In the genomic region with DNA sequence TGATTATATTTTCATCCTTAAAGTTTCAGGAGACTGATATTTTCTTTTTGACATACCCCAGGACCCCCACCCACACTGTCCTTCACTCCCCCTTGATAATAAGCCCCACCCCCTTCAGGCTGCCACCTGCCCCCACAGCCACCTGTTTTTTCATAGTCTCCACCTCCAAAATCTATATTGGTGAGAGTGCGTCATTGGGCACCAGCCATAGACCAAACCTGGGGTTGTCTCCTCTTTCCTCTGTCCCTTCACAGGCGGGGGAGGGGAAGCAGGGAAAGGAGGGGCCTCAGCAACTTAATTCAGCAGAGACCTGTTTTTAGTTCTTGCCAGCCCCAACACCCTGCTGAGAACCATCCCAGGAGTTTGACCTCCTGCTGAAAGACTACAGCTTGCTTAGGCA, we compare ENCODE assay signal across 32 cellular contexts. TPM values are rescaled to one million over a fixed set of nuclear protein-coding genes. Genes with fewer than 3 reads are reported as not detected.
"Had no signal": no experiment of that assay in that cellular context is flagged by ENCODE, and none has a peak within 500 bp of the region (broad histone marks: within the 10 kb centered on the region; RNA-seq: fewer than 3 reads in every experiment).

No MANE protein-coding gene starts in this region.

- H3K36me3 ChIP-seq: esophagus muscularis mucosa, gastroesophageal sphincter, heart left ventricle, left lung, prostate gland, sigmoid colon, tibial artery, upper lobe of left lung, uterus had no signal

- H2AFZ ChIP-seq: hepatocyte, parathyroid adenoma had no signal

- DNase-seq: cerebellar nuclear complex; dorsolateral prefrontal cortex; effector CD4-positive, alpha-beta T cell; foreskin keratinocyte; heart left ventricle; left cardiac atrium; left lung; mesendoderm; midbrain; naive thymus-derived CD4-positive, alpha-beta T cell; right cardiac atrium; sigmoid colon; stimulated activated CD4-positive, alpha-beta T cell treated with anti-CD3 and anti-CD28 coated beads, Interleukin-4, amount 100 ng/mL, for 24 hours; stimulated activated naive CD8-positive, alpha-beta T cell treated with anti-CD3 and anti-CD28 coated beads, Interleukin-15, Interleukin-2, amounts not matched to agents 100 U/mL and 50 U/mL, for 24 hours; substantia nigra; testis; tibial artery; uterus had no signal

- H3K4me1 Mint-ChIP-seq: naive thymus-derived CD4-positive, alpha-beta T cell; stimulated activated effector memory CD8-positive, alpha-beta T cell treated with anti-CD3 and anti-CD28 coated beads, Interleukin-12 subunit alpha, Interleukin-12 subunit beta, amount 100 ng/mL, for 72 hours had no signal

- H3K4me3 Mint-ChIP-seq: naive thymus-derived CD4-positive, alpha-beta T cell; stimulated activated effector memory CD8-positive, alpha-beta T cell treated with anti-CD3 and anti-CD28 coated beads, Interleukin-12 subunit alpha, Interleukin-12 subunit beta, amount 100 ng/mL, for 72 hours had no signal

- H3K36me3 Mint-ChIP-seq: naive thymus-derived CD4-positive, alpha-beta T cell; stimulated activated effector memory CD8-positive, alpha-beta T cell treated with anti-CD3 and anti-CD28 coated beads, Interleukin-12 subunit alpha, Interleukin-12 subunit beta, amount 100 ng/mL, for 72 hours had no signal

- H3K4me1 ChIP-seq: foreskin keratinocyte, heart left ventricle, left lung, parathyroid adenoma, prostate gland, testis, tibial artery, uterus had no signal

- H3K27me3 ChIP-seq: testis had no signal

- H3K27ac ChIP-seq: dorsolateral prefrontal cortex, esophagus muscularis mucosa, foreskin keratinocyte, gastroesophageal sphincter, heart left ventricle, hepatocyte, left lung, parathyroid adenoma, prostate gland, sigmoid colon, testis, tibial artery, upper lobe of left lung, uterus had no signal

- ATAC-seq: foreskin keratinocyte; gastroesophageal sphincter; heart left ventricle; left cardiac atrium; left lung; naive thymus-derived CD4-positive, alpha-beta T cell; right cardiac atrium; stimulated activated effector memory CD8-positive, alpha-beta T cell treated with anti-CD3 and anti-CD28 coated beads, Interleukin-12 subunit alpha, Interleukin-12 subunit beta, amount 100 ng/mL, for 72 hours; stimulated activated naive CD8-positive, alpha-beta T cell treated with anti-CD3 and anti-CD28 coated beads, Interleukin-15, Interleukin-2, amounts not matched to agents 100 U/mL and 50 U/mL, for 24 hours had no signal

- H3K4me3 ChIP-seq: heart left ventricle, hepatocyte, left lung, prostate gland, tibial artery, upper lobe of left lung, uterus had no signal

- H3K79me2 ChIP-seq: hepatocyte, parathyroid adenoma had no signal

- H3K27ac Mint-ChIP-seq: naive thymus-derived CD4-positive, alpha-beta T cell; stimulated activated effector memory CD8-positive, alpha-beta T cell treated with anti-CD3 and anti-CD28 coated beads, Interleukin-12 subunit alpha, Interleukin-12 subunit beta, amount 100 ng/mL, for 72 hours had no signal

- H3K9me3 Mint-ChIP-seq: stimulated activated effector memory CD8-positive, alpha-beta T cell treated with anti-CD3 and anti-CD28 coated beads, Interleukin-12 subunit alpha, Interleukin-12 subunit beta, amount 100 ng/mL, for 72 hours had no signal

RNA-seq across cellular contexts. Expression of a gene that starts 1.1 kb away (rescaled TPM):
- total RNA-seq: endothelial cell of umbilical vein; epithelial cell of proximal tubule; fibroblast of lung; foreskin keratinocyte; heart left ventricle; hepatocyte; kidney epithelial cell; left lung; lower leg skin; lung microvascular endothelial cell; naive thymus-derived CD4-positive, alpha-beta T cell; osteoblast; sigmoid colon; upper lobe of left lung had no signal
- polyA plus RNA-seq: endothelial cell of umbilical vein; fibroblast of lung; foreskin keratinocyte; heart left ventricle; hepatocyte; naive thymus-derived CD4-positive, alpha-beta T cell had no signal
